Comparison of ENCODE assay signal across 8 cellular contexts in the genomic region with DNA sequence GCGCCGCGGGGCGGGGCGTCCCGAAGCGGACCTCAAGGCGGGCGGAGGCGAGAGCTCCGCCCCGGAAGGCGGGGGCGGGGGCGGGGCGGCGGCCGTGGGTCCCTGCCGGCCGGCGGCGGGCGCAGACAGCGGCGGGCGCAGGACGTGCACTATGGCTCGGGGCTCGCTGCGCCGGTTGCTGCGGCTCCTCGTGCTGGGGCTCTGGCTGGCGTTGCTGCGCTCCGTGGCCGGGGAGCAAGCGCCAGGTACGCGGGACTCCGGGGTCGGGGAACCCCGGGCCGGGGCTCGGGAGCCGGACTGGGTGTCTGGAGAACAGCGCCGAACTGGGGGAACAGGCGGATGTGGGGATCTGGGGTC. TPM values are rescaled to one million over a fixed set of nuclear protein-coding genes. Genes with fewer than 3 reads are reported as not detected.
A peak's percentile ranks its signal among the peaks of the same experiment; 100 is the strongest.
DNase-seq lines count a peak whose midpoint lies in the region; ATAC-seq, FAIRE-seq and TF ChIP-seq lines count a peak whose summit lies in the region.

A gene with protein sequence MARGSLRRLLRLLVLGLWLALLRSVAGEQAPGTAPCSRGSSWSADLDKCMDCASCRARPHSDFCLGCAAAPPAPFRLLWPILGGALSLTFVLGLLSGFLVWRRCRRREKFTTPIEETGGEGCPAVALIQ (plus strand): TSS at position 122 of the 357 bp plus-strand sequence. CDS start 30 bp downstream, at position 152.

- H3K9me3 Mint-ChIP-seq in activated B cell treated with CpG ODN at 0.5 μM for 24 hours: no peaks in the 10 kb centered on the region

- peak within 1 kb of the TSS; percentile 99 for H3K27ac Mint-ChIP-seq in activated B cell treated with CpG ODN at 0.5 μM for 24 hours

- H3K27ac ChIP-seq in kidney (ENCODE audit: low read depth in 2 of 2, low read length in 2 of 2): peak within 1 kb of the TSS; percentile 94 to 98

- DNase-seq in NCI-H524 (lab: John Stamatoyannopoulos, UW) (peak; percentile 39 to 77), NCI-H524 treated with DMSO at 0.1 percent for 48 hours (lab: John Stamatoyannopoulos, UW) (no peak), NCI-H1092 (lab: John Stamatoyannopoulos, UW) (peak; percentile 28), activated B cell treated with CpG ODN at 0.5 μM for 24 hours (peak; percentile 71), cerebellum (ENCODE audit: low spot score) (peak; percentile 78), kidney (peak; percentile 92)
- DNase-seq in stimulated activated CD4-positive, alpha-beta T cell treated with anti-CD3 and anti-CD28 coated beads, Interleukin-12 subunit alpha, Interleukin-12 subunit beta, amount 100 ng/mL, for 48 hours (ENCODE audit: low read depth in 2 of 3, low spot score in 1 of 3): peak in 2 of 3 donors; percentile 39 to 62

- H3K4me1 Mint-ChIP-seq in activated B cell treated with CpG ODN at 0.5 μM for 24 hours: peaks cover 49% of the 10 kb centered on the region

- no peak for FAIRE-seq in kidney (lab: Jason Lieb, UNC)

- TF ChIP-seq CTCF in activated B cell treated with CpG ODN at 0.5 μM for 24 hours (IDR thresholded peaks at IDR 0.05): no peak
- peak; percentile 9 for TF ChIP-seq CTCF in kidney (IDR thresholded peaks at IDR 0.05; ENCODE audit: borderline replicate concordance, extremely low read depth, insufficient read depth)

- peaks cover 6% of the 10 kb centered on the region for H3K27me3 Mint-ChIP-seq in activated B cell treated with CpG ODN at 0.5 μM for 24 hours

- H3K4me1 ChIP-seq in kidney (ENCODE audit: control insufficient read depth in 1 of 2, insufficient read depth in 1 of 2, low read depth in 1 of 2, low read length in 2 of 2): peaks cover 19 to 23% of the 10 kb centered on the region in 2 donors

- peak within 1 kb of the TSS; percentile 76 to 90 for H3K4me3 ChIP-seq in kidney (ENCODE audit: low read length in 2 of 2)

- intact Hi-C loops in activated B cell treated with CpG ODN at 0.5 μM for 24 hours (cut with micrococcal nuclease) (loop anchor here (1.0 to 5.0 kb wide), 7 partner anchors 16 to 113 kb away; partner anchors contain the start of genes PAQR4 and ZSCAN10), kidney (cut with DNase I) (no loop called here)

- H3K36me3 Mint-ChIP-seq in activated B cell treated with CpG ODN at 0.5 μM for 24 hours (ENCODE audit: low read depth): peaks cover 5% of the 10 kb centered on the region

- H3K9me3 ChIP-seq in kidney (ENCODE audit: control insufficient read depth in 1 of 2, low read length in 2 of 2): no peaks in the 10 kb centered on the region

- peak within 1 kb of the TSS; percentile 92 to 98 for H3K9ac ChIP-seq in kidney (ENCODE audit: low read length in 2 of 2)

- no peaks in the 10 kb centered on the region for H3K36me3 ChIP-seq in kidney (ENCODE audit: control insufficient read depth in 1 of 2, insufficient read depth in 2 of 2, low read length in 2 of 2)

- peak within 1 kb of the TSS; percentile 92 for H3K4me3 Mint-ChIP-seq in activated B cell treated with CpG ODN at 0.5 μM for 24 hours

- CTCF ChIA-PET in activated B cell treated with CpG ODN at 0.5 μM for 24 hours (lab: Charles Lee): interaction anchor here (1.8 to 2.4 kb wide), 3 partner anchors 8 to 16 kb away, joined by 9 to 12 read pairs (median 11); no protein-coding TSS in a partner anchor

- ATAC-seq in activated B cell treated with CpG ODN at 0.5 μM for 24 hours (ENCODE audit: low read depth) (peak; percentile 23), HG03442 (IDR thresholded peaks at IDR 0.05; ENCODE audit: unreplicated experiment) (no peak)

- POLR2A ChIA-PET in activated B cell treated with CpG ODN at 0.5 μM for 24 hours (lab: Charles Lee): interaction anchor here (0.7 to 1.9 kb wide), 8 partner anchors 8 to 137 kb away, joined by 3 to 9 read pairs (median 4); partner anchors contain the start of genes FLYWCH2 and ZNF213

RNA-seq across cellular contexts. Expression of the gene that starts here (rescaled TPM):
- total RNA-seq in activated B cell treated with CpG ODN at 0.5 μM for 24 hours (0.47 and 1.0 TPM in 2 replicates), cerebellum (1.2 TPM), kidney (114 TPM)
- 87.3 TPM for polyA plus RNA-seq in kidney (ENCODE audit: insufficient read depth, low read depth, low replicate concordance)

Comparison
In these comparisons a context has a peak if more than half of its experiments do, and no peak if none do; other contexts are left out.
1. RNA of the gene that starts here (total RNA-seq): 114 TPM in kidney (single experiment); 1.2 TPM in cerebellum (single experiment) and 0.47 to 1.0 TPM in activated B cell treated with CpG ODN at 0.5 μM for 24 hours; every median in the first group is over 10 times any median in the second.